20 cellular contexts compared by ENCODE assay signal in genomic region chr6:29861521-29862255, GRCh38. TPM values are rescaled to one million over a fixed set of nuclear protein-coding genes. Genes with fewer than 3 reads are reported as not detected.
DNase-seq lines count a peak whose midpoint lies in the region; ATAC-seq lines count a peak whose summit lies in the region.
"Had no signal": no experiment of that assay in that cellular context is flagged by ENCODE, and none has a peak within 500 bp of the region (broad histone marks: within the 10 kb centered on the region; RNA-seq: fewer than 3 reads in every experiment).

No MANE protein-coding gene starts in this region.

- H3K4me1 Mint-ChIP-seq in activated CD4-positive, alpha-beta T cell treated with anti-CD3 and anti-CD28 coated beads, Interleukin-2, amount 10 ng/mL, durations not matched to agents 24 days and 14 days, result no peaks in the 10 kb centered on the region
- no peaks in the 10 kb centered on the region for H3K4me1 Mint-ChIP-seq in activated CD4-positive, alpha-beta T cell treated with anti-CD3 and anti-CD28 coated beads for 36 hours

- POLR2A ChIA-PET in activated CD4-positive, alpha-beta T cell treated with anti-CD3 and anti-CD28 coated beads for 36 hours (lab: Charles Lee), result no interaction called here

- CTCF ChIA-PET in activated CD4-positive, alpha-beta T cell treated with anti-CD3 and anti-CD28 coated beads for 36 hours (lab: Charles Lee), result interaction anchor here (0.8 to 1.9 kb wide), 3 partner anchors 13 to 119 kb away, joined by 3 to 7 read pairs (median 4); no protein-coding TSS in a partner anchor

- no peak overlapping the region for H3K4me3 Mint-ChIP-seq in activated CD4-positive, alpha-beta T cell treated with anti-CD3 and anti-CD28 coated beads, Interleukin-2, amount 10 ng/mL, durations not matched to agents 24 days and 14 days
- H3K4me3 Mint-ChIP-seq in activated CD4-positive, alpha-beta T cell treated with anti-CD3 and anti-CD28 coated beads for 36 hours, result no peak overlapping the region
- H3K4me3 Mint-ChIP-seq: CD4-positive, alpha-beta T cell; GM23338; T-helper 1 cell treated with Interleukin-12 subunit alpha and Interleukin-12 subunit beta and Interleukin-4 antibody, amounts not matched to agents 30 μg/mL and 1 μg/mL, for 36 hours had no signal

- no peak for ATAC-seq in activated CD4-positive, alpha-beta T cell treated with anti-CD3 and anti-CD28 coated beads for 36 hours
- ATAC-seq in GM19467 (IDR thresholded peaks at IDR 0.05; ENCODE audit: unreplicated experiment), result no peak
- no peak for ATAC-seq in HG03520 (IDR thresholded peaks at IDR 0.05; ENCODE audit: unreplicated experiment)
- ATAC-seq: GM23338 had no signal

- intact Hi-C loops in activated CD4-positive, alpha-beta T cell treated with anti-CD3 and anti-CD28 coated beads, Interleukin-2, amount 10 ng/mL, durations not matched to agents 24 days and 14 days (cut with micrococcal nuclease), result no loop called here
- intact Hi-C loops in activated CD4-positive, alpha-beta T cell treated with anti-CD3 and anti-CD28 coated beads for 36 hours (cut with DNase I, micrococcal nuclease), result no loop called here

- H3K9me3 Mint-ChIP-seq in activated CD4-positive, alpha-beta T cell treated with anti-CD3 and anti-CD28 coated beads, Interleukin-2, amount 10 ng/mL, durations not matched to agents 24 days and 14 days, result no peaks in the 10 kb centered on the region
- no peaks in the 10 kb centered on the region for H3K9me3 Mint-ChIP-seq in activated CD4-positive, alpha-beta T cell treated with anti-CD3 and anti-CD28 coated beads for 36 hours (ENCODE audit: low read depth)
- H3K9me3 Mint-ChIP-seq: CD4-positive, alpha-beta T cell; GM23338; T-helper 1 cell treated with Interleukin-12 subunit alpha and Interleukin-12 subunit beta and Interleukin-4 antibody, amounts not matched to agents 30 μg/mL and 1 μg/mL, for 36 hours had no signal

- DNase-seq in activated CD4-positive, alpha-beta T cell treated with anti-CD3 and anti-CD28 coated beads, Interleukin-2, amount 10 ng/mL, durations not matched to agents 24 days and 14 days, result peak; percentile 30
- DNase-seq in activated CD4-positive, alpha-beta T cell treated with anti-CD3 and anti-CD28 coated beads for 36 hours, result no peak
- DNase-seq in NCI-H446 (lab: John Stamatoyannopoulos, UW) (peak; percentile 3 to 64), cerebellum (ENCODE audit: low spot score) (peak; percentile 69)
- DNase-seq in activated naive CD4-positive, alpha-beta T cell treated with Interleukin-2 at 50 U/mL for 16 hours, result no peak
- DNase-seq: CD4-positive, alpha-beta T cell; COR-L47; DMS79; HCEC 1CT; KG1; NCI-H1092; NCI-H1436; NCI-H187 treated with DMSO at 0.1 percent for 48 hours; NCI-H510A treated with DMSO at 0.1 percent for 48 hours; NCI-H748 treated with DMSO at 0.1 percent for 48 hours; SJCRH30 had no signal

- no peaks in the 10 kb centered on the region for H3K36me3 Mint-ChIP-seq in activated CD4-positive, alpha-beta T cell treated with anti-CD3 and anti-CD28 coated beads, Interleukin-2, amount 10 ng/mL, durations not matched to agents 24 days and 14 days (ENCODE audit: low read depth)
- H3K36me3 Mint-ChIP-seq in activated CD4-positive, alpha-beta T cell treated with anti-CD3 and anti-CD28 coated beads for 36 hours (ENCODE audit: low read depth), result no peaks in the 10 kb centered on the region

- H3K27ac Mint-ChIP-seq in activated CD4-positive, alpha-beta T cell treated with anti-CD3 and anti-CD28 coated beads, Interleukin-2, amount 10 ng/mL, durations not matched to agents 24 days and 14 days, result no peak overlapping the region
- no peak overlapping the region for H3K27ac Mint-ChIP-seq in activated CD4-positive, alpha-beta T cell treated with anti-CD3 and anti-CD28 coated beads for 36 hours
- H3K27ac Mint-ChIP-seq: CD4-positive, alpha-beta T cell; GM23338; T-helper 1 cell treated with Interleukin-12 subunit alpha and Interleukin-12 subunit beta and Interleukin-4 antibody, amounts not matched to agents 30 μg/mL and 1 μg/mL, for 36 hours had no signal

- H3K27me3 Mint-ChIP-seq in activated CD4-positive, alpha-beta T cell treated with anti-CD3 and anti-CD28 coated beads, Interleukin-2, amount 10 ng/mL, durations not matched to agents 24 days and 14 days, result peaks cover 53% of the 10 kb centered on the region
- H3K27me3 Mint-ChIP-seq in activated CD4-positive, alpha-beta T cell treated with anti-CD3 and anti-CD28 coated beads for 36 hours, result peaks cover 25% of the 10 kb centered on the region

RNA-seq across cellular contexts. Expression of gene HLA-G, which starts 34.1 kb away (rescaled TPM):
- total RNA-seq in activated CD4-positive, alpha-beta T cell treated with anti-CD3 and anti-CD28 coated beads, Interleukin-2, amount 10 ng/mL, durations not matched to agents 24 days and 14 days, result 0.85 and 1.2 TPM in 2 replicates
- under 1 TPM; 0.35 to 0.55 TPM for total RNA-seq in activated CD4-positive, alpha-beta T cell treated with anti-CD3 and anti-CD28 coated beads for 36 hours
- total RNA-seq in cerebellum, result not detected
- total RNA-seq: SJCRH30 had no signal

Comparison
In these comparisons a context has a peak if more than half of its experiments do, and no peak if none do; other contexts are left out.
1. DNase-seq: peak in activated CD4-positive, alpha-beta T cell treated with anti-CD3 and anti-CD28 coated beads, Interleukin-2, amount 10 ng/mL, durations not matched to agents 24 days and 14 days (single experiment), NCI-H446 (2 of 2) and cerebellum (single experiment); none in activated CD4-positive, alpha-beta T cell treated with anti-CD3 and anti-CD28 coated beads for 36 hours (single experiment) and activated naive CD4-positive, alpha-beta T cell treated with Interleukin-2 at 50 U/mL for 16 hours (single experiment).